Comparison of ENCODE assay signal across 23 cellular contexts in the genomic region with DNA sequence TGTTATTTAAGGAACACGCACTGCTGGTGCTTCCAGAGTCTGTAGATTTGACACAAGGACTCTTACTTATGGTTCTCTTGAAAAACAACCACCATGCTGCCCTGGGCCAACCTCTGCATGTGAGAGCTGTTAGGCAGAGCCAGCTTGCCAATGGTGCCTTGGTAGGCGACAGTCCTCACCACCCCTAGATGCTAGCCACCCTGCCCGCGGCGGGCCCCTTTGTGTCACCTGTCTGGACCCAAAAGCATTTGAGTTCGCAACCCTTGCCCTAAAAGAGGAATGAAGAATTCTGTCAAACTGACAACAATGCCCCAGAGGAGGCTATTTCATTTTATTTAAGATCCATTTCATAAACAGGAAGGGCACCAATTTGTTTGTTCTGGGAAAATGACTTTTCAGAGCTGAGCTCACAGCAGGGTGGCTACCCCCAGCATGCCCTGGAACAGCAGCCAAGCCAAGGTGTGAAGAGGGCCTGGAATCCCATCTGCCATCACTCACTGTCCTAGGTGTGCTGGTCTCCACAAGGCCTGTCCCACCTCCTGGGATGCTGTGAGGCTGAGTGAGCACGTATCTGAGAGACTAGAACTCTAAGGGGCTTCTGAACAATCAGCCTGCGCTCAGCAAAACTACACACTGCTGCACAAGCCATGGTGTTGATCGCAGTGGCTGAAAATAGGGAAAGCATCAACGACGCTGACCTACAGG.
"Had no signal": no experiment of that assay in that cellular context is flagged by ENCODE, and none has a peak within 500 bp of the region (broad histone marks: within the 10 kb centered on the region; RNA-seq: fewer than 3 reads in every experiment).

No MANE protein-coding gene starts in this region.

- H3K4me1 ChIP-seq: Peyer's patch had no signal

- H3K4me3 ChIP-seq: Peyer's patch had no signal

- H3K36me3 Mint-ChIP-seq: activated naive CD4-positive, alpha-beta T cell treated with anti-CD3 and anti-CD28 coated beads, Interleukin-2, amount 50 U/mL, for 24 hours had no signal

- H3K4me3 Mint-ChIP-seq: activated CD8-positive, alpha-beta T cell treated with anti-CD3 and anti-CD28 coated beads, Interleukin-2, amount 10 ng/mL, durations not matched to agents 7 days and 5 days; activated naive CD4-positive, alpha-beta T cell treated with anti-CD3 and anti-CD28 coated beads, Interleukin-2, amount 50 U/mL, for 24 hours; T-helper 1 cell treated with Interleukin-12 subunit alpha and Interleukin-12 subunit beta and Interleukin-4 antibody, amounts not matched to agents 30 μg/mL and 1 μg/mL, for 36 hours; WTC11 had no signal

- H3K27ac ChIP-seq: Peyer's patch had no signal

- H3K9me3 Mint-ChIP-seq: activated naive CD4-positive, alpha-beta T cell treated with anti-CD3 and anti-CD28 coated beads, Interleukin-2, amount 50 U/mL, for 24 hours had no signal

- DNase-seq: activated CD4-positive, alpha-beta T cell treated with anti-CD3 and anti-CD28 coated beads for 48 hours; activated CD4-positive, alpha-beta T cell treated with anti-CD3 and anti-CD28 coated beads, Interleukin-2, amount 50 U/mL, for 4 hours; activated CD4-positive, CD25-positive, alpha-beta regulatory T cell treated with anti-CD3 and anti-CD28 coated beads, Interleukin-2, amount 50 U/mL, for 72 hours; activated CD8-positive, alpha-beta memory T cell treated with anti-CD3 and anti-CD28 coated beads, Interleukin-2, amount 50 U/mL, for 48 hours; activated CD8-positive, alpha-beta T cell treated with anti-CD3 and anti-CD28 coated beads, Interleukin-2, amount 10 ng/mL, durations not matched to agents 7 days and 5 days; activated T-cell treated with anti-CD3 and anti-CD28 coated beads, Interleukin-2, amount 50 U/mL, for 1 hour; aorta; central memory CD4-positive, alpha-beta T cell; MM.1S; NCI-H1105; NCI-H1436; NCI-H1694 treated with DMSO at 0.1 percent for 48 hours; NCI-H2029 treated with DMSO at 0.1 percent for 48 hours; NCI-H345; NCI-H510A; NCI-H526 treated with DMSO at 0.1 percent for 48 hours; NCI-H82; OCI-M1; Peyer's patch; SHP77 treated with DMSO at 0.1 percent for 48 hours had no signal

- H3K27ac Mint-ChIP-seq: activated CD8-positive, alpha-beta T cell treated with anti-CD3 and anti-CD28 coated beads, Interleukin-2, amount 10 ng/mL, durations not matched to agents 7 days and 5 days; activated naive CD4-positive, alpha-beta T cell treated with anti-CD3 and anti-CD28 coated beads, Interleukin-2, amount 50 U/mL, for 24 hours; T-helper 1 cell treated with Interleukin-12 subunit alpha and Interleukin-12 subunit beta and Interleukin-4 antibody, amounts not matched to agents 30 μg/mL and 1 μg/mL, for 36 hours; WTC11 had no signal

- H3K27me3 ChIP-seq: Peyer's patch had no signal

- H3K9me3 ChIP-seq: Peyer's patch had no signal

- H3K36me3 ChIP-seq: Peyer's patch had no signal

- ATAC-seq: activated CD8-positive, alpha-beta T cell treated with anti-CD3 and anti-CD28 coated beads, Interleukin-2, amount 10 ng/mL, durations not matched to agents 7 days and 5 days; WTC11 had no signal

- H3K4me1 Mint-ChIP-seq: activated naive CD4-positive, alpha-beta T cell treated with anti-CD3 and anti-CD28 coated beads, Interleukin-2, amount 50 U/mL, for 24 hours had no signal
